In genomic region chr20:34923414-34923813, GRCh38 we compare ENCODE assay signal across 1 cellular context.
TF ChIP-seq lines count a peak whose summit lies in the region.

No MANE protein-coding gene starts in this region.

TF ChIP-seq in A549, 52 proteins besides CTCF, POLR2A, EP300 and RAD21:
- no peak for TF ChIP-seq PHF8 (IDR thresholded peaks at IDR 0.05; ENCODE audit: borderline replicate concordance, low read depth)
- TF ChIP-seq EHMT2 (IDR thresholded peaks at IDR 0.05; ENCODE audit: low read depth), result no peak
- no peak for TF ChIP-seq MAFK (IDR thresholded peaks at IDR 0.05; ENCODE audit: partially characterized antibody)
- TF ChIP-seq, protein P1, sequence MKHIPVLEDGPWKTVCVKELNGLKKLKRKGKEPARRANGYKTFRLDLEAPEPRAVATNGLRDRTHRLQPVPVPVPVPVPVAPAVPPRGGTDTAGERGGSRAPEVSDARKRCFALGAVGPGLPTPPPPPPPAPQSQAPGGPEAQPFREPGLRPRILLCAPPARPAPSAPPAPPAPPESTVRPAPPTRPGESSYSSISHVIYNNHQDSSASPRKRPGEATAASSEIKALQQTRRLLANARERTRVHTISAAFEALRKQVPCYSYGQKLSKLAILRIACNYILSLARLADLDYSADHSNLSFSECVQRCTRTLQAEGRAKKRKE (CRISPR knock-in tag; IDR thresholded peaks at IDR 0.05; ENCODE audit: low read depth), result no peak
- no peak for TF ChIP-seq HOXB5 (CRISPR knock-in tag; IDR thresholded peaks at IDR 0.05)
- no peak for TF ChIP-seq FOSB (CRISPR knock-in tag; IDR thresholded peaks at IDR 0.05)
- TF ChIP-seq SMC3 (IDR thresholded peaks at IDR 0.05), result no peak
- TF ChIP-seq, protein P2, sequence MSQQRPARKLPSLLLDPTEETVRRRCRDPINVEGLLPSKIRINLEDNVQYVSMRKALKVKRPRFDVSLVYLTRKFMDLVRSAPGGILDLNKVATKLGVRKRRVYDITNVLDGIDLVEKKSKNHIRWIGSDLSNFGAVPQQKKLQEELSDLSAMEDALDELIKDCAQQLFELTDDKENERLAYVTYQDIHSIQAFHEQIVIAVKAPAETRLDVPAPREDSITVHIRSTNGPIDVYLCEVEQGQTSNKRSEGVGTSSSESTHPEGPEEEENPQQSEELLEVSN (IDR thresholded peaks at IDR 0.05; ENCODE audit: borderline replicate concordance, low read depth), result no peak
- no peak for TF ChIP-seq NPAS2 (CRISPR knock-in tag; IDR thresholded peaks at IDR 0.05; ENCODE audit: borderline replicate concordance)
- no peak for TF ChIP-seq TP53 (CRISPR knock-in tag; IDR thresholded peaks at IDR 0.05)
